ENCODE assay signal across 9 cellular contexts in genomic region chr7:73526892-73527821, GRCh38. TPM values are rescaled to one million over a fixed set of nuclear protein-coding genes. Genes with fewer than 3 reads are reported as not detected.
DNase-seq lines count a peak whose midpoint lies in the region; TF ChIP-seq lines count a peak whose summit lies in the region.
"Had no signal": no experiment of that assay in that cellular context is flagged by ENCODE, and none has a peak within 500 bp of the region (broad histone marks: within the 10 kb centered on the region; RNA-seq: fewer than 3 reads in every experiment).

No MANE protein-coding gene starts in this region.

- DNase-seq in COR-L47 (lab: John Stamatoyannopoulos, UW): peak; percentile 20
- peak in 1 of 2 experiments; percentile 48 for DNase-seq in HL-60 (ENCODE audit: low read depth in 1 of 2, low spot score in 1 of 2)
- peak; percentile 87 for DNase-seq in RPMI8226
- DNase-seq in glutamatergic neuron: no peak
- no peak for DNase-seq in iPS-NIHi11 (ENCODE audit: low spot score)
- DNase-seq in SIG-M5 treated with dmso at 0.1 percent for 504 hours (lab: John Stamatoyannopoulos, UW; ENCODE audit: unreplicated experiment): no peak
- DNase-seq in NCI-H1048 (lab: John Stamatoyannopoulos, UW): no peak
- no peak for DNase-seq in AG08395 (ENCODE audit: low spot score)
- DNase-seq: activated effector memory CD4-positive, alpha-beta T cell treated with Interleukin-2 at 50 U/mL for 16 hours had no signal

- peaks cover 10% of the 10 kb centered on the region for H3K4me1 Mint-ChIP-seq in glutamatergic neuron (ENCODE audit: low read depth, unreplicated experiment)

- no peak overlapping the region for H3K4me3 Mint-ChIP-seq in glutamatergic neuron (ENCODE audit: unreplicated experiment)

- H3K27ac ChIP-seq in HL-60 (replicated peaks): peak overlapping the region; percentile 48

- no peak for TF ChIP-seq CTCF in HL-60 (IDR thresholded peaks at IDR 0.05; ENCODE audit: insufficient read depth, low read length)
- no peak for TF ChIP-seq CTCF in glutamatergic neuron (IDR thresholded peaks at IDR 0.05; ENCODE audit: partially characterized antibody, unreplicated experiment)

- no peak overlapping the region for H3K4me3 ChIP-seq in HL-60 (replicated peaks; ENCODE audit: insufficient read depth, low read length)

- peak overlapping the region; percentile 40 for H3K27ac Mint-ChIP-seq in glutamatergic neuron (ENCODE audit: unreplicated experiment)

- peaks cover 5% of the 10 kb centered on the region for H3K9me3 Mint-ChIP-seq in glutamatergic neuron (ENCODE audit: unreplicated experiment)

- H3K36me3 Mint-ChIP-seq in glutamatergic neuron (ENCODE audit: unreplicated experiment): peaks cover under 1% of the 10 kb centered on the region

- H3K27me3 Mint-ChIP-seq in glutamatergic neuron (ENCODE audit: unreplicated experiment): peaks cover 3% of the 10 kb centered on the region

- H3K27me3 ChIP-seq in HL-60 (ENCODE audit: insufficient read depth, poor library complexity, severe bottlenecking): no peaks in the 10 kb centered on the region

RNA-seq across cellular contexts. Expression of gene BAZ1B, which starts 5.1 kb away (rescaled TPM):
- total RNA-seq in glutamatergic neuron (ENCODE audit: unreplicated experiment): 108 TPM

RNA-seq across cellular contexts. Expression of gene BCL7B, which starts 30.3 kb away (rescaled TPM):
- total RNA-seq in glutamatergic neuron (ENCODE audit: unreplicated experiment): 34.0 TPM

RNA-seq across cellular contexts. Expression of gene TBL2, which starts 51.2 kb away (rescaled TPM):
- 23.8 TPM for total RNA-seq in glutamatergic neuron (ENCODE audit: unreplicated experiment)

Comparison
In these comparisons a context has a peak if more than half of its experiments do, and no peak if none do; other contexts are left out.
1. DNase-seq: peak in COR-L47 (single experiment) and RPMI8226 (single experiment); none in glutamatergic neuron (single experiment), iPS-NIHi11 (single experiment), SIG-M5 treated with dmso at 0.1 percent for 504 hours (single experiment), NCI-H1048 (single experiment) and AG08395 (single experiment).